ENCODE assay signal across 8 cellular contexts in genomic region chr2:130355181-130355577, GRCh38. TPM values are rescaled to one million over a fixed set of nuclear protein-coding genes. Genes with fewer than 3 reads are reported as not detected.
DNase-seq lines count a peak whose midpoint lies in the region; ATAC-seq and TF ChIP-seq lines count a peak whose summit lies in the region.

No MANE protein-coding gene starts in this region.

- H4K91ac ChIP-seq in trophoblast cell (ENCODE audit: low read depth, low read length), result no peak overlapping the region

- H4K12ac ChIP-seq in trophoblast cell (ENCODE audit: low read depth, low read length), result peak overlapping the region; percentile 71

- peaks cover 4% of the 10 kb centered on the region for H3K79me1 ChIP-seq in trophoblast cell (ENCODE audit: low read length)

- H3K27ac ChIP-seq in SK-N-SH (ENCODE audit: low read depth in 2 of 2, low read length in 1 of 2), result peak overlapping the region in 1 of 2 experiments; percentile 65; a peak in 1 of 4 replicates
- H3K27ac ChIP-seq in trophoblast cell (ENCODE audit: low read depth, low read length), result no peak overlapping the region

- H3K18ac ChIP-seq in trophoblast cell (ENCODE audit: low read length), result peak overlapping the region; percentile 33

- H3K4ac ChIP-seq in trophoblast cell (ENCODE audit: low read depth, low read length), result peak overlapping the region; percentile 17

- no peak overlapping the region for H2AK5ac ChIP-seq in trophoblast cell (ENCODE audit: low read length)

- no peak for TF ChIP-seq EP300 in SK-N-SH (IDR thresholded peaks at IDR 0.05; ENCODE audit: borderline replicate concordance in 1 of 2, low read depth in 1 of 2, low read length in 1 of 2)

- POLR2A ChIA-PET in SK-N-SH (lab: Yijun Ruan, JAX), result interaction anchor here (0.7 to 3.7 kb wide), 2 partner anchors 12 to 18 kb away, joined by 3 to 38 read pairs; partner anchors contain the start of gene IMP4

- no peaks in the 10 kb centered on the region for H4K20me1 ChIP-seq in SK-N-SH (ENCODE audit: insufficient read depth)

- TF ChIP-seq CTCF in SK-N-SH (IDR thresholded peaks at IDR 0.05), result no peak
- no peak for TF ChIP-seq CTCF in fibroblast of villous mesenchyme (IDR thresholded peaks at IDR 0.05; ENCODE audit: insufficient read depth, low read depth, low read length)

- no peak overlapping the region for H2BK5ac ChIP-seq in trophoblast cell (ENCODE audit: low read depth, low read length, poor library complexity)

- peak overlapping the region; percentile 53 for H3K14ac ChIP-seq in trophoblast cell (ENCODE audit: low read length)

- H3K36me3 ChIP-seq in HAP-1 (replicated peaks), result peaks cover 4% of the 10 kb centered on the region; the same call in 1 of the 2 replicates
- H3K36me3 ChIP-seq in SK-N-SH (replicated peaks in 1 of 2; ENCODE audit: control insufficient read depth in 1 of 2, insufficient read depth in 2 of 2, low read length in 1 of 2), result no peaks in the 10 kb centered on the region
- no peaks in the 10 kb centered on the region for H3K36me3 ChIP-seq in trophoblast cell (ENCODE audit: control insufficient read depth in 1 of 2, insufficient read depth in 2 of 2, low read length in 2 of 2)

- peaks cover 3% of the 10 kb centered on the region for H3F3A ChIP-seq in SK-N-SH (replicated peaks; ENCODE audit: insufficient read depth)

- no peaks in the 10 kb centered on the region for H3K9me2 ChIP-seq in SK-N-SH

- H3K4me1 ChIP-seq in HAP-1 (peaks cover 5% of the 10 kb centered on the region; the same call in 1 of the 2 replicates), SK-N-SH (ENCODE audit: control insufficient read depth in 1 of 2, insufficient read depth in 2 of 2, low read depth in 1 of 2, low read length in 1 of 2) (peaks cover 0 to 24% of the 10 kb centered on the region in 2 experiments; a peak in 2 of 4 replicates), trophoblast cell (ENCODE audit: control insufficient read depth in 1 of 2, insufficient read depth in 2 of 2, low read length in 2 of 2) (peaks cover 0 to 7% of the 10 kb centered on the region in 2 experiments)

- CTCF ChIA-PET in SK-N-SH (lab: Yijun Ruan, JAX), result interaction anchor here (1.1 to 2.5 kb wide), 5 partner anchors 10 to 174 kb away, joined by 4 to 26 read pairs (median 10); partner anchors contain the start of genes IMP4 and SMPD4

- H2BK120ac ChIP-seq in trophoblast cell (ENCODE audit: insufficient read depth, low read length, poor library complexity), result peak overlapping the region; percentile 83

- H3K9ac ChIP-seq in SK-N-SH (peak overlapping the region; percentile 59; the same call in 1 of the 2 replicates), trophoblast cell (ENCODE audit: low read length) (peak overlapping the region; percentile 55)

- no peak for TF ChIP-seq RAD21 in SK-N-SH (IDR thresholded peaks at IDR 0.05; ENCODE audit: low read length)

- H4K8ac ChIP-seq in trophoblast cell (ENCODE audit: low read depth, low read length), result peak overlapping the region; percentile 89

- H3K9me3 ChIP-seq in HAP-1 (no peaks in the 10 kb centered on the region), SK-N-SH (no peaks in the 10 kb centered on the region), trophoblast cell (ENCODE audit: insufficient read depth, low read depth, low read length) (peaks cover 5% of the 10 kb centered on the region)

- 30% methylated on average over 3 of the region's 19 CpGs for WGBS in SK-N-SH (ENCODE audit: low lambda C conversion rate)
- WGBS in trophoblast cell (ENCODE audit: extremely low coverage, insufficient coverage, insufficient read length), result no CpG with 5 or more reads among the region's 19 CpGs

- no peak for ATAC-seq in HG02840 (IDR thresholded peaks at IDR 0.05; ENCODE audit: low FRiP score, unreplicated experiment)
- ATAC-seq in HG03108 (IDR thresholded peaks at IDR 0.05; ENCODE audit: unreplicated experiment), result no peak

- in situ Hi-C loops in HAP-1 (cut with MboI; ENCODE audit: low sequenced_read_pairs), result loop anchor here (25.0 kb wide), 2 partner anchors 757 to 1132 kb away; partner anchors contain the start of genes MZT2A, PLEKHB2 and TUBA3D

- DNase-seq in HAP-1 (ENCODE audit: low spot score in 2 of 2), result no peak
- no peak for DNase-seq in SK-N-SH
- peak; percentile 7 for DNase-seq in fibroblast of villous mesenchyme (ENCODE audit: low read depth)
- peak in 1 of 2 donors; percentile 30 for DNase-seq in trophoblast cell
- DNase-seq in middle frontal gyrus (ENCODE audit: extremely low spot score, low spot score), result no peak
- DNase-seq in NCI-H2081 treated with DMSO at 0.1 percent for 48 hours (lab: John Stamatoyannopoulos, UW), result no peak

- peak overlapping the region; percentile 90 for H3K4me2 ChIP-seq in SK-N-SH
- peak overlapping the region; percentile 100 for H3K4me2 ChIP-seq in trophoblast cell (ENCODE audit: low read length)

- peak overlapping the region; percentile 58 for H2AFZ ChIP-seq in SK-N-SH (ENCODE audit: low read depth)
- H2AFZ ChIP-seq in trophoblast cell (ENCODE audit: insufficient read depth, low read length, poor library complexity), result peak overlapping the region; percentile 94

- H3K4me3 ChIP-seq in HAP-1, result peak overlapping the region; percentile 67
- H3K4me3 ChIP-seq in SK-N-SH (ENCODE audit: low read depth in 2 of 2, low read length in 1 of 2), result peak overlapping the region; percentile 69 to 78
- H3K4me3 ChIP-seq in fibroblast of villous mesenchyme (ENCODE audit: low read depth, low read length), result peak overlapping the region; percentile 65
- peak overlapping the region; percentile 75 for H3K4me3 ChIP-seq in trophoblast cell (ENCODE audit: low read depth, low read length)

- no peak overlapping the region for H3K23ac ChIP-seq in trophoblast cell (ENCODE audit: low read length)

- H3K27me3 ChIP-seq in HAP-1 (ENCODE audit: low read depth) (no peaks in the 10 kb centered on the region), SK-N-SH (ENCODE audit: insufficient read depth) (no peaks in the 10 kb centered on the region), trophoblast cell (ENCODE audit: insufficient read depth, low read length) (no peaks in the 10 kb centered on the region)

- no peak overlapping the region for H2BK12ac ChIP-seq in trophoblast cell (ENCODE audit: low read length)

- H3K79me2 ChIP-seq in SK-N-SH (ENCODE audit: insufficient read depth) (no peaks in the 10 kb centered on the region; the same call in 1 of the 2 replicates), trophoblast cell (ENCODE audit: control insufficient read depth, insufficient read depth, low read length, poor library complexity) (peaks cover 6% of the 10 kb centered on the region)

TF ChIP-seq in SK-N-SH, 30 proteins besides CTCF, POLR2A, EP300 and RAD21:
- TF ChIP-seq NRF1 (IDR thresholded peaks at IDR 0.05; ENCODE audit: low read depth, low read length) (no peak), JUND (IDR thresholded peaks at IDR 0.05) (no peak), POLR2AphosphoS5 (IDR thresholded peaks at IDR 0.05; ENCODE audit: low read depth, low read length) (no peak), RFX5 (IDR thresholded peaks at IDR 0.05; ENCODE audit: low read length) (no peak), SIN3A (IDR thresholded peaks at IDR 0.05; ENCODE audit: borderline replicate concordance, low read depth, low read length) (no peak)

RNA-seq across cellular contexts. Expression of gene PTPN18, which starts 0.7 kb away (rescaled TPM):
- polyA plus RNA-seq in SK-N-SH (2012; rRNA removed), result 30.4 and 31.7 TPM in 2 replicates
- polyA plus RNA-seq in SK-N-SH (2012; cell fraction: cytosol; rRNA removed), result 15.8 and 19.8 TPM in 2 replicates
- 144 and 155 TPM in 2 replicates for polyA plus RNA-seq in SK-N-SH (2012; cell fraction: nucleus; rRNA removed)
- total RNA-seq in fibroblast of villous mesenchyme, result 17.7 and 18.4 TPM in 2 replicates
- polyA plus RNA-seq in trophoblast cell (2013), result 10.6 and 12.1 TPM in 2 replicates

RNA-seq across cellular contexts. Expression of gene IMP4, which starts 12.5 kb away (rescaled TPM):
- 247 and 252 TPM in 2 replicates for polyA plus RNA-seq in SK-N-SH (2012; rRNA removed)
- polyA plus RNA-seq in SK-N-SH (2012; cell fraction: cytosol; rRNA removed), result 119 and 157 TPM in 2 replicates
- 491 and 516 TPM in 2 replicates for polyA plus RNA-seq in SK-N-SH (2012; cell fraction: nucleus; rRNA removed)
- 60.5 and 68.0 TPM in 2 replicates for total RNA-seq in fibroblast of villous mesenchyme
- 46.6 and 47.8 TPM in 2 replicates for polyA plus RNA-seq in trophoblast cell (2013)
